In genomic region chr4:40418430-40419230, GRCh38 we compare ENCODE assay signal across 17 cellular contexts.
DNase-seq lines count a peak whose midpoint lies in the region; ATAC-seq, FAIRE-seq and TF ChIP-seq lines count a peak whose summit lies in the region.
"Had no signal": no experiment of that assay in that cellular context is flagged by ENCODE, and none has a peak within 500 bp of the region (broad histone marks: within the 10 kb centered on the region; RNA-seq: fewer than 3 reads in every experiment).

No MANE protein-coding gene starts in this region.

- H3K4me3 ChIP-seq in hepatocyte (no peak overlapping the region), pancreas (no peak overlapping the region), spleen (no peak overlapping the region)
- H3K4me3 ChIP-seq: gastrocnemius medialis, ovary had no signal

- no peaks in the 10 kb centered on the region for H3K36me3 ChIP-seq in hepatocyte (replicated peaks; ENCODE audit: insufficient read depth, low read depth)
- peaks cover 0 to 13% (median 0%) of the 10 kb centered on the region in 3 donors for H3K36me3 ChIP-seq in pancreas
- H3K36me3 ChIP-seq in spleen: peaks cover 0 to 21% (median 2%) of the 10 kb centered on the region in 6 donors
- H3K36me3 ChIP-seq: gastrocnemius medialis, ovary had no signal

- H3K4me1 ChIP-seq in hepatocyte (ENCODE audit: insufficient read depth): peaks cover 20% of the 10 kb centered on the region
- peaks cover 28 to 29% (median 28%) of the 10 kb centered on the region in 3 donors for H3K4me1 ChIP-seq in pancreas
- no peaks in the 10 kb centered on the region for H3K4me1 ChIP-seq in spleen
- H3K4me1 ChIP-seq: gastrocnemius medialis had no signal

- DNase-seq in DMS53 (lab: John Stamatoyannopoulos, UW) (peak; percentile 92), hepatocyte (ENCODE audit: low spot score) (peak; percentile 58), pancreas (peak in 3 of 6 donors; percentile 60 to 68 (median 67)), omental fat pad (ENCODE audit: low spot score) (no peak), RPMI8226 (no peak), spleen (no peak)
- DNase-seq: activated CD8-positive, alpha-beta T cell treated with anti-CD3 and anti-CD28 coated beads for 36 hours; amniotic stem cell; cerebellar nuclear complex; gastrocnemius medialis; ovary; SK-N-SH; stimulated activated naive CD4-positive, alpha-beta T cell had no signal

- no peak for TF ChIP-seq CTCF in hepatocyte (IDR thresholded peaks at IDR 0.05; ENCODE audit: poor library complexity)
- TF ChIP-seq CTCF in pancreas (IDR thresholded peaks at IDR 0.05): no peak
- TF ChIP-seq CTCF in omental fat pad (IDR thresholded peaks at IDR 0.05): no peak
- no peak for TF ChIP-seq CTCF in spleen (IDR thresholded peaks at IDR 0.05 in 8 of 11, conservative IDR thresholded peaks at IDR 0.05 in 3 of 11)

- H3K27ac ChIP-seq in hepatocyte (peak overlapping the region; percentile 93), pancreas (peak overlapping the region; percentile 54 to 81 (median 70)), spleen (no peak overlapping the region)
- H3K27ac ChIP-seq: gastrocnemius medialis, ovary had no signal

- TF ChIP-seq EP300 in Ishikawa (IDR thresholded peaks at IDR 0.05; ENCODE audit: borderline replicate concordance): peak; percentile 10; the same call in 1 of the 2 replicates

- no peak overlapping the region for H2AFZ ChIP-seq in hepatocyte

- H3K9me3 ChIP-seq in hepatocyte (ENCODE audit: low read depth) (no peaks in the 10 kb centered on the region), pancreas (no peaks in the 10 kb centered on the region), spleen (no peaks in the 10 kb centered on the region)
- H3K9me3 ChIP-seq: gastrocnemius medialis, ovary, SK-N-SH had no signal

- WGBS in hepatocyte (ENCODE audit: low lambda C conversion rate, missing lambda C conversion rate): 58% methylated on average over 6 of the region's 6 CpGs
- 28 to 29% methylated on average over 6 of the region's 6 CpGs for WGBS in pancreas, 2 donors
- WGBS in spleen, 5 donors: 70 to 81% (median 76%) methylated on average over 6 of the region's 6 CpGs

- no peaks in the 10 kb centered on the region for H3K9me2 ChIP-seq in hepatocyte (replicated peaks; ENCODE audit: insufficient read depth)
- H3K9me2 ChIP-seq: SK-N-SH had no signal

- peak overlapping the region; percentile 58 for H3K4me2 ChIP-seq in hepatocyte
- H3K4me2 ChIP-seq: SK-N-SH had no signal

- ATAC-seq in pancreas: peak; percentile 90 to 94 (median 92)
- ATAC-seq in omental fat pad (ENCODE audit: low FRiP score): no peak
- no peak for ATAC-seq in HG03135 (IDR thresholded peaks at IDR 0.05; ENCODE audit: unreplicated experiment)
- ATAC-seq: activated CD8-positive, alpha-beta T cell treated with anti-CD3 and anti-CD28 coated beads for 36 hours; gastrocnemius medialis had no signal

- H3K27me3 ChIP-seq in hepatocyte: no peaks in the 10 kb centered on the region
- H3K27me3 ChIP-seq in pancreas: no peaks in the 10 kb centered on the region
- no peaks in the 10 kb centered on the region for H3K27me3 ChIP-seq in spleen (replicated peaks in 1 of 7)
- H3K27me3 ChIP-seq: gastrocnemius medialis, ovary had no signal

- intact Hi-C loops in pancreas (cut with DNase I): no loop called here
- intact Hi-C loops in spleen (cut with DNase I; ENCODE audit: low total_unique reads): no loop called here

- H4K20me1 ChIP-seq in hepatocyte (ENCODE audit: insufficient read depth, poor library complexity, severe bottlenecking): no peaks in the 10 kb centered on the region

- peak; percentile 29 for FAIRE-seq in pancreas (lab: Jason Lieb, UNC)
- FAIRE-seq: endothelial cell of umbilical vein, urothelium cell line had no signal

- no peak for TF ChIP-seq POLR2A in spleen (IDR thresholded peaks at IDR 0.05)

- no peaks in the 10 kb centered on the region for H3K79me2 ChIP-seq in hepatocyte

- no peak for TF ChIP-seq RAD21 in Ishikawa (IDR thresholded peaks at IDR 0.05; ENCODE audit: low read depth)

TF ChIP-seq in Ishikawa, 13 proteins besides CTCF, POLR2A, EP300 and RAD21:
- TF ChIP-seq TCF12 (IDR thresholded peaks at IDR 0.05; ENCODE audit: low read depth): 0 out of 2 replicates have a peak, but pooled peaks have one; percentile 26
- TF ChIP-seq ZBTB7A (IDR thresholded peaks at IDR 0.05; ENCODE audit: low read depth): no peak
- TF ChIP-seq EGR1 (IDR thresholded peaks at IDR 0.05): no peak
- peak; percentile 78 for TF ChIP-seq NFIC (IDR thresholded peaks at IDR 0.05)
- TF ChIP-seq, protein P1, sequence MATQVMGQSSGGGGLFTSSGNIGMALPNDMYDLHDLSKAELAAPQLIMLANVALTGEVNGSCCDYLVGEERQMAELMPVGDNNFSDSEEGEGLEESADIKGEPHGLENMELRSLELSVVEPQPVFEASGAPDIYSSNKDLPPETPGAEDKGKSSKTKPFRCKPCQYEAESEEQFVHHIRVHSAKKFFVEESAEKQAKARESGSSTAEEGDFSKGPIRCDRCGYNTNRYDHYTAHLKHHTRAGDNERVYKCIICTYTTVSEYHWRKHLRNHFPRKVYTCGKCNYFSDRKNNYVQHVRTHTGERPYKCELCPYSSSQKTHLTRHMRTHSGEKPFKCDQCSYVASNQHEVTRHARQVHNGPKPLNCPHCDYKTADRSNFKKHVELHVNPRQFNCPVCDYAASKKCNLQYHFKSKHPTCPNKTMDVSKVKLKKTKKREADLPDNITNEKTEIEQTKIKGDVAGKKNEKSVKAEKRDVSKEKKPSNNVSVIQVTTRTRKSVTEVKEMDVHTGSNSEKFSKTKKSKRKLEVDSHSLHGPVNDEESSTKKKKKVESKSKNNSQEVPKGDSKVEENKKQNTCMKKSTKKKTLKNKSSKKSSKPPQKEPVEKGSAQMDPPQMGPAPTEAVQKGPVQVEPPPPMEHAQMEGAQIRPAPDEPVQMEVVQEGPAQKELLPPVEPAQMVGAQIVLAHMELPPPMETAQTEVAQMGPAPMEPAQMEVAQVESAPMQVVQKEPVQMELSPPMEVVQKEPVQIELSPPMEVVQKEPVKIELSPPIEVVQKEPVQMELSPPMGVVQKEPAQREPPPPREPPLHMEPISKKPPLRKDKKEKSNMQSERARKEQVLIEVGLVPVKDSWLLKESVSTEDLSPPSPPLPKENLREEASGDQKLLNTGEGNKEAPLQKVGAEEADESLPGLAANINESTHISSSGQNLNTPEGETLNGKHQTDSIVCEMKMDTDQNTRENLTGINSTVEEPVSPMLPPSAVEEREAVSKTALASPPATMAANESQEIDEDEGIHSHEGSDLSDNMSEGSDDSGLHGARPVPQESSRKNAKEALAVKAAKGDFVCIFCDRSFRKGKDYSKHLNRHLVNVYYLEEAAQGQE (IDR thresholded peaks at IDR 0.05; ENCODE audit: low read depth): no peak
- TF ChIP-seq TEAD4 (IDR thresholded peaks at IDR 0.05): no peak

Comparison
In these comparisons a context has a peak if more than half of its experiments do, and no peak if none do; other contexts are left out.
1. DNase-seq: peak in DMS53 (single experiment) and hepatocyte (single experiment); none in omental fat pad (single experiment), RPMI8226 (single experiment) and spleen (single experiment).
2. H3K27ac ChIP-seq: peak in hepatocyte (single experiment) and pancreas (4 of 4); none in spleen (0 of 8).
3. ATAC-seq: peak in pancreas (4 of 4); none in omental fat pad (single experiment) and HG03135 (single experiment).